In the genomic region with DNA sequence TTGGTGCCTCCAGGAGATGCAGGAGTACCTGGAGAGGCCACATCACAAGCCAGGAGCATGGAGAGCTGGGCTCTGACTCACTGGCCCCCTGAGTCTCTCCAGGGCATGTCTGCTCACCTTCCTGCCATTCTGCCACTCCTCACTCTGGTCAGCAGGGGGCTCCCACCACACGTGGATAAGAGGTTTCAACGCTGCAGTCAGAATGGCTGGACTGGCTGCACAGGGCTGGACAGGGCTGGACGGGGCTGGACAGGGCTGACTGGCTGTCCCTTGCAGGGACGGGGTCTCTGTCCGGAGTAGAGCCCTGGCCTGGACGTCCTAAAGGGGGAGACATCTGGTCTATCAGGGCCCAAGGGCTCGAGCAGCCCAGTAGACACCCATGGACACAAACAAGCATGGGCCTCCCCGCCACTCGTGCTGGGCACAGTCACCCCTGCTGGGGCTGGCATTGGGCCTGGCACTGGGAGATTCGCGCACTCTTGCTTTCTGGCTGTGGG, we compare ENCODE assay signal across 8 cellular contexts. TPM values are rescaled to one million over a fixed set of nuclear protein-coding genes. Genes with fewer than 3 reads are reported as not detected.
A peak's percentile ranks its signal among the peaks of the same experiment; 100 is the strongest.
DNase-seq lines count a peak whose midpoint lies in the region; ATAC-seq and TF ChIP-seq lines count a peak whose summit lies in the region.

No MANE protein-coding gene starts in this region.

- no peak overlapping the region for H3K27ac ChIP-seq in lung (ENCODE audit: low read depth in 1 of 2, low read length in 1 of 2)

- DNase-seq in AG10803 (ENCODE audit: low read depth) (peak; percentile 78), GM19238 (ENCODE audit: insufficient read length, low spot score) (peak; percentile 84), NCI-H69 (lab: John Stamatoyannopoulos, UW) (peak; percentile 83), ecto neural progenitor cell (ENCODE audit: low spot score) (peak; percentile 89), lung (ENCODE audit: low spot score) (peak; percentile 83)
- DNase-seq in activated CD4-positive, alpha-beta T cell treated with anti-CD3 and anti-CD28 coated beads, Interleukin-2, amount 50 U/mL, for 24 hours (ENCODE audit: low read depth in 1 of 2, low spot score in 1 of 2), result peak; percentile 42 to 67
- peak; percentile 54 for DNase-seq in stimulated activated CD8-positive, alpha-beta memory T cell treated with anti-CD3 and anti-CD28 coated beads, Interleukin-12 subunit alpha, Interleukin-12 subunit beta, amount 100 ng/mL, for 1 hour (ENCODE audit: low read depth)

- WGBS in lung, 2 donors, result 34 to 45% methylated on average over 11 of the region's 11 CpGs

- no peak overlapping the region for H3K4me3 ChIP-seq in AG10803 (ENCODE audit: low read length)
- H3K4me3 ChIP-seq in lung, result no peak overlapping the region

- no peaks in the 10 kb centered on the region for H3K9me3 ChIP-seq in lung (ENCODE audit: control insufficient read depth in 2 of 2, insufficient read depth in 1 of 2, low read length in 1 of 2)

- H3K4me1 ChIP-seq in lung (ENCODE audit: control insufficient read depth in 2 of 2, insufficient read depth in 2 of 2, low read length in 2 of 2), result peaks cover 0 to 3% of the 10 kb centered on the region in 2 donors

- no peaks in the 10 kb centered on the region for H3K27me3 ChIP-seq in lung (ENCODE audit: control insufficient read depth, insufficient read depth)

- ATAC-seq in lung (ENCODE audit: insufficient read depth, low FRiP score), result peak; percentile 87
- no peak for ATAC-seq in HG03460 (IDR thresholded peaks at IDR 0.05; ENCODE audit: unreplicated experiment)

- TF ChIP-seq CTCF in AG10803 (conservative IDR thresholded peaks at IDR 0.05; ENCODE audit: low read length) (peak; percentile 96), lung (IDR thresholded peaks at IDR 0.05; ENCODE audit: control extremely low read depth, extremely low read depth) (peak; percentile 96)

- H3K36me3 ChIP-seq in lung (ENCODE audit: control insufficient read depth in 2 of 2, insufficient read depth in 2 of 2, low read length in 2 of 2), result no peaks in the 10 kb centered on the region

RNA-seq across cellular contexts. Expression of a gene that starts 34.6 kb away (rescaled TPM):
- 10 to 100 TPM; 25.9 to 44.0 TPM for total RNA-seq in lung
- 10 to 100 TPM; 10.5 to 84.2 TPM for polyA plus RNA-seq in lung
